20 cellular contexts compared by ENCODE assay signal in genomic region chr1:8689431-8690252, GRCh38.
DNase-seq lines count a peak whose midpoint lies in the region; ATAC-seq, FAIRE-seq and TF ChIP-seq lines count a peak whose summit lies in the region.
"Had no signal": no experiment of that assay in that cellular context is flagged by ENCODE, and none has a peak within 500 bp of the region (broad histone marks: within the 10 kb centered on the region; RNA-seq: fewer than 3 reads in every experiment).

No MANE protein-coding gene starts in this region.

- H3K4me1 Mint-ChIP-seq in astrocyte (ENCODE audit: low read depth, unreplicated experiment): peaks cover 36% of the 10 kb centered on the region

- peaks cover 3% of the 10 kb centered on the region for H3K9me3 Mint-ChIP-seq in astrocyte (ENCODE audit: unreplicated experiment)
- H3K9me3 Mint-ChIP-seq: activated naive CD4-positive, alpha-beta T cell treated with anti-CD3 and anti-CD28 coated beads, Interleukin-2, amount 50 U/mL, for 72 hours; activated T-helper 1 cell treated with anti-CD3 and anti-CD28 coated beads, Interleukin-12 subunit alpha, Interleukin-12 subunit beta, Interleukin-2, Interleukin-4 antibody, amounts not matched to agents 30 ng/mL and 10 ng/mL and 1 ng/mL, durations not matched to agents 14 hours and 24 hours and 36 hours had no signal

- H3K27ac ChIP-seq in astrocyte (ENCODE audit: low read depth, low read length) (no peak overlapping the region), smooth muscle cell (ENCODE audit: low read depth) (peak overlapping the region; percentile 49)

- peak overlapping the region; percentile 27 for H3K4me3 Mint-ChIP-seq in astrocyte (ENCODE audit: unreplicated experiment)
- H3K4me3 Mint-ChIP-seq: activated CD8-positive, alpha-beta memory T cell treated with anti-CD3 and anti-CD28 coated beads, Interleukin-2, amount 10 ng/mL, durations not matched to agents 7 days and 5 days; activated T-helper 1 cell treated with anti-CD3 and anti-CD28 coated beads, Interleukin-12 subunit alpha, Interleukin-12 subunit beta, Interleukin-2, Interleukin-4 antibody, amounts not matched to agents 30 ng/mL and 10 ng/mL and 1 ng/mL, durations not matched to agents 14 hours and 24 hours and 36 hours; nephron progenitor cell had no signal

- WGBS in smooth muscle cell (ENCODE audit: low lambda C conversion rate): 99% methylated on average over 6 of the region's 6 CpGs

- H3K4me3 ChIP-seq in astrocyte (ENCODE audit: insufficient read depth, low read depth, low read length) (no peak overlapping the region), smooth muscle cell (no peak overlapping the region)

- no peak for DNase-seq in GM12892 (ENCODE audit: insufficient read length)
- DNase-seq in NCI-H446 treated with DMSO at 0.1 percent for 48 hours (lab: John Stamatoyannopoulos, UW): peak; percentile 38
- no peak for DNase-seq in astrocyte (ENCODE audit: low read depth)
- DNase-seq in smooth muscle cell (lab: John Stamatoyannopoulos, UW; ENCODE audit: unreplicated experiment): no peak
- DNase-seq in DMS53 (lab: John Stamatoyannopoulos, UW): no peak
- no peak for DNase-seq in HCEC 1CT
- DNase-seq: activated CD4-positive, alpha-beta T cell treated with anti-CD3 and anti-CD28 coated beads for 4 hours; activated CD8-positive, alpha-beta memory T cell treated with anti-CD3 and anti-CD28 coated beads, Interleukin-2, amount 10 ng/mL, durations not matched to agents 7 days and 5 days; cerebellar nuclear complex; effector CD4-positive, alpha-beta T cell; midbrain; NCI-H187; NCI-H526; nephron progenitor cell; SHP77 treated with DMSO at 0.1 percent for 48 hours; stimulated activated CD4-positive, alpha-beta T cell treated with anti-CD3 and anti-CD28 coated beads, Interleukin-1b, Interleukin-23, amount 100 ng/mL, for 48 hours; stimulated activated naive CD4-positive, alpha-beta T cell had no signal

- no peaks in the 10 kb centered on the region for H3K27me3 Mint-ChIP-seq in astrocyte (ENCODE audit: low read depth, unreplicated experiment)
- H3K27me3 Mint-ChIP-seq: activated CD8-positive, alpha-beta memory T cell treated with anti-CD3 and anti-CD28 coated beads, Interleukin-2, amount 10 ng/mL, durations not matched to agents 7 days and 5 days had no signal

- H3K36me3 Mint-ChIP-seq in astrocyte (ENCODE audit: low read depth, unreplicated experiment): peaks cover 11% of the 10 kb centered on the region
- H3K36me3 Mint-ChIP-seq: activated naive CD4-positive, alpha-beta T cell treated with anti-CD3 and anti-CD28 coated beads, Interleukin-2, amount 50 U/mL, for 72 hours had no signal

- peaks cover 66% of the 10 kb centered on the region for H4K20me1 ChIP-seq in astrocyte (ENCODE audit: insufficient read depth, low read length)
- H4K20me1 ChIP-seq in smooth muscle cell (ENCODE audit: low read depth): peaks cover 95% of the 10 kb centered on the region

- H3K4me2 ChIP-seq in astrocyte (ENCODE audit: low read length) (no peak overlapping the region), smooth muscle cell (peak overlapping the region; percentile 47)

- no peak overlapping the region for H3K9ac ChIP-seq in astrocyte (ENCODE audit: low read length)
- no peak overlapping the region for H3K9ac ChIP-seq in smooth muscle cell (ENCODE audit: low read depth)

- TF ChIP-seq CTCF in astrocyte (IDR thresholded peaks at IDR 0.05; ENCODE audit: insufficient read depth, low read depth, low read length) (no peak), smooth muscle cell (IDR thresholded peaks at IDR 0.05; ENCODE audit: borderline replicate concordance, insufficient read depth, poor library complexity, severe bottlenecking) (no peak)

- peak overlapping the region; percentile 48 for H3K27ac Mint-ChIP-seq in astrocyte (ENCODE audit: unreplicated experiment)
- H3K27ac Mint-ChIP-seq: activated CD8-positive, alpha-beta memory T cell treated with anti-CD3 and anti-CD28 coated beads, Interleukin-2, amount 10 ng/mL, durations not matched to agents 7 days and 5 days; activated T-helper 1 cell treated with anti-CD3 and anti-CD28 coated beads, Interleukin-12 subunit alpha, Interleukin-12 subunit beta, Interleukin-2, Interleukin-4 antibody, amounts not matched to agents 30 ng/mL and 10 ng/mL and 1 ng/mL, durations not matched to agents 14 hours and 24 hours and 36 hours; nephron progenitor cell had no signal

- FAIRE-seq in GM12892 (lab: Jason Lieb, UNC) (peak; percentile 53), astrocyte (lab: Jason Lieb, UNC) (no peak)

- no peaks in the 10 kb centered on the region for H3K9me3 ChIP-seq in astrocyte (ENCODE audit: insufficient read depth, low read depth, low read length)
- no peaks in the 10 kb centered on the region for H3K9me3 ChIP-seq in smooth muscle cell (replicated peaks; ENCODE audit: low read depth)

- H3K27me3 ChIP-seq in astrocyte (ENCODE audit: insufficient read depth, low read length) (no peaks in the 10 kb centered on the region), smooth muscle cell (ENCODE audit: low read depth) (no peaks in the 10 kb centered on the region)

- H3K36me3 ChIP-seq in astrocyte (ENCODE audit: insufficient read depth, low read length) (no peaks in the 10 kb centered on the region), smooth muscle cell (ENCODE audit: low read depth) (no peaks in the 10 kb centered on the region)

- H3K79me2 ChIP-seq in astrocyte (ENCODE audit: insufficient read depth, low read length) (peaks cover 82% of the 10 kb centered on the region), smooth muscle cell (ENCODE audit: low read depth) (peaks cover 100% of the 10 kb centered on the region)

- ATAC-seq in GM21723 (IDR thresholded peaks at IDR 0.05; ENCODE audit: unreplicated experiment): no peak
- ATAC-seq: activated CD8-positive, alpha-beta memory T cell treated with anti-CD3 and anti-CD28 coated beads, Interleukin-2, amount 10 ng/mL, durations not matched to agents 7 days and 5 days; activated naive CD4-positive, alpha-beta T cell treated with anti-CD3 and anti-CD28 coated beads, Interleukin-2, amount 50 U/mL, for 72 hours had no signal

- no peak for TF ChIP-seq POLR2A in GM12892 (IDR thresholded peaks at IDR 0.05; ENCODE audit: low read depth, low read length)

- H3K4me1 ChIP-seq in astrocyte (ENCODE audit: insufficient read depth, low read length): peaks cover 3% of the 10 kb centered on the region
- peaks cover 13% of the 10 kb centered on the region for H3K4me1 ChIP-seq in smooth muscle cell (ENCODE audit: low read depth)

- H3F3A ChIP-seq in smooth muscle cell (ENCODE audit: low read depth): peaks cover 25% of the 10 kb centered on the region

- H2AFZ ChIP-seq in astrocyte (ENCODE audit: low read depth, low read length): no peak overlapping the region
- H2AFZ ChIP-seq in smooth muscle cell (ENCODE audit: low read depth): no peak overlapping the region
